Comparison of ENCODE assay signal across 24 cellular contexts in genomic region chr6:33931799-33932198, GRCh38.
DNase-seq lines count a peak whose midpoint lies in the region; ATAC-seq, FAIRE-seq and TF ChIP-seq lines count a peak whose summit lies in the region.
"Had no signal": no experiment of that assay in that cellular context is flagged by ENCODE, and none has a peak within 500 bp of the region (broad histone marks: within the 10 kb centered on the region; RNA-seq: fewer than 3 reads in every experiment).

No MANE protein-coding gene starts in this region.

- no peaks in the 10 kb centered on the region for H3K9me3 Mint-ChIP-seq in activated naive CD4-positive, alpha-beta T cell treated with anti-CD3 and anti-CD28 coated beads, Interleukin-2, amount 50 U/mL, for 24 hours
- H3K9me3 Mint-ChIP-seq in activated naive CD4-positive, alpha-beta T cell treated with anti-CD3 and anti-CD28 coated beads, Interleukin-2, amount 10 ng/mL, durations not matched to agents 7 days and 5 days: peaks cover 2% of the 10 kb centered on the region
- peaks cover 15% of the 10 kb centered on the region for H3K9me3 Mint-ChIP-seq in neural progenitor cell
- no peaks in the 10 kb centered on the region for H3K9me3 Mint-ChIP-seq in natural killer cell treated with Interleukin-12 subunit alpha and Interleukin-12 subunit beta and Interleukin-15 and Interleukin-18, amount 100 ng/mL, for 72 hours
- H3K9me3 Mint-ChIP-seq: CD4-positive, alpha-beta T cell; HFFc6 had no signal

- peak overlapping the region; percentile 41 for H3K27ac Mint-ChIP-seq in activated naive CD4-positive, alpha-beta T cell treated with anti-CD3 and anti-CD28 coated beads, Interleukin-2, amount 50 U/mL, for 24 hours
- no peak overlapping the region for H3K27ac Mint-ChIP-seq in activated naive CD4-positive, alpha-beta T cell treated with anti-CD3 and anti-CD28 coated beads, Interleukin-2, amount 10 ng/mL, durations not matched to agents 7 days and 5 days
- H3K27ac Mint-ChIP-seq in neural progenitor cell: peak overlapping the region; percentile 11
- no peak overlapping the region for H3K27ac Mint-ChIP-seq in natural killer cell treated with Interleukin-12 subunit alpha and Interleukin-12 subunit beta and Interleukin-15 and Interleukin-18, amount 100 ng/mL, for 72 hours
- H3K27ac Mint-ChIP-seq: CD14-positive monocyte; CD4-positive, alpha-beta T cell; CD8-positive, alpha-beta memory T cell; GM23338; HFFc6 had no signal

- H3K4me3 ChIP-seq in K562 (no peak overlapping the region), neural progenitor cell (no peak overlapping the region)
- H3K4me3 ChIP-seq: A549; BLaER1 treated with 17β-estradiol and CSF1 and Interleukin-3, amounts not matched to agents 10 nM and 100 nM; GM12878; GM23338; HAP-1 had no signal

- intact Hi-C loops in K562 (cut with micrococcal nuclease): no loop called here

- H2AFZ ChIP-seq in K562 (ENCODE audit: low read depth, low read length): no peak overlapping the region
- H2AFZ ChIP-seq in neural progenitor cell (replicated peaks): no peak overlapping the region
- H2AFZ ChIP-seq: GM23338 had no signal

- no peaks in the 10 kb centered on the region for H3K9me1 ChIP-seq in K562 (ENCODE audit: control insufficient read depth, insufficient read depth, low read length)

- FAIRE-seq in K562 (lab: Jason Lieb, UNC): no peak
- FAIRE-seq: A549, GM12878, H54 had no signal

- H3K27me3 Mint-ChIP-seq in activated naive CD4-positive, alpha-beta T cell treated with anti-CD3 and anti-CD28 coated beads, Interleukin-2, amount 50 U/mL, for 24 hours: no peaks in the 10 kb centered on the region
- peaks cover 54% of the 10 kb centered on the region for H3K27me3 Mint-ChIP-seq in activated naive CD4-positive, alpha-beta T cell treated with anti-CD3 and anti-CD28 coated beads, Interleukin-2, amount 10 ng/mL, durations not matched to agents 7 days and 5 days
- H3K27me3 Mint-ChIP-seq in neural progenitor cell (ENCODE audit: insufficient read depth, low read depth): peaks cover 13% of the 10 kb centered on the region
- H3K27me3 Mint-ChIP-seq in natural killer cell treated with Interleukin-12 subunit alpha and Interleukin-12 subunit beta and Interleukin-15 and Interleukin-18, amount 100 ng/mL, for 72 hours: peaks cover 31 to 33% of the 10 kb centered on the region in 2 donors
- H3K27me3 Mint-ChIP-seq: CD4-positive, alpha-beta T cell had no signal

- H3K79me2 ChIP-seq in K562 (ENCODE audit: control insufficient read depth, insufficient read depth, low read length) (no peaks in the 10 kb centered on the region), neural progenitor cell (ENCODE audit: low read depth) (no peaks in the 10 kb centered on the region)

- H3K4me1 Mint-ChIP-seq in activated naive CD4-positive, alpha-beta T cell treated with anti-CD3 and anti-CD28 coated beads, Interleukin-2, amount 50 U/mL, for 24 hours: no peaks in the 10 kb centered on the region
- H3K4me1 Mint-ChIP-seq in activated naive CD4-positive, alpha-beta T cell treated with anti-CD3 and anti-CD28 coated beads, Interleukin-2, amount 10 ng/mL, durations not matched to agents 7 days and 5 days: peaks cover 2% of the 10 kb centered on the region
- H3K4me1 Mint-ChIP-seq in neural progenitor cell: peaks cover 26% of the 10 kb centered on the region
- H3K4me1 Mint-ChIP-seq in natural killer cell treated with Interleukin-12 subunit alpha and Interleukin-12 subunit beta and Interleukin-15 and Interleukin-18, amount 100 ng/mL, for 72 hours (ENCODE audit: low read depth in 2 of 2): peaks cover 10 to 14% of the 10 kb centered on the region in 2 donors

- no peak overlapping the region for H3K4me3 Mint-ChIP-seq in activated naive CD4-positive, alpha-beta T cell treated with anti-CD3 and anti-CD28 coated beads, Interleukin-2, amount 50 U/mL, for 24 hours
- H3K4me3 Mint-ChIP-seq in activated naive CD4-positive, alpha-beta T cell treated with anti-CD3 and anti-CD28 coated beads, Interleukin-2, amount 10 ng/mL, durations not matched to agents 7 days and 5 days: no peak overlapping the region
- H3K4me3 Mint-ChIP-seq in neural progenitor cell: no peak overlapping the region
- H3K4me3 Mint-ChIP-seq in natural killer cell treated with Interleukin-12 subunit alpha and Interleukin-12 subunit beta and Interleukin-15 and Interleukin-18, amount 100 ng/mL, for 72 hours: no peak overlapping the region
- H3K4me3 Mint-ChIP-seq: CD14-positive monocyte; CD4-positive, alpha-beta T cell; CD8-positive, alpha-beta memory T cell; GM23338; HFFc6 had no signal

- POLR2A ChIA-PET in K562 (lab: Yijun Ruan, JAX): no interaction called here

- H3F3A ChIP-seq in neural progenitor cell (ENCODE audit: low read depth): no peaks in the 10 kb centered on the region

- H3K36me3 ChIP-seq in K562 (ENCODE audit: control insufficient read depth, insufficient read depth, low read length) (no peaks in the 10 kb centered on the region), neural progenitor cell (no peaks in the 10 kb centered on the region)
- H3K36me3 ChIP-seq: BE2C; BLaER1 treated with 17β-estradiol and CSF1 and Interleukin-3, amounts not matched to agents 10 nM and 100 nM; HAP-1 had no signal

- no peak for DNase-seq in activated naive CD4-positive, alpha-beta T cell treated with anti-CD3 and anti-CD28 coated beads, Interleukin-2, amount 10 ng/mL, durations not matched to agents 7 days and 5 days
- DNase-seq in K562 (ENCODE audit: extremely low read depth in 1 of 4, low spot score in 3 of 4): no peak
- DNase-seq in neural progenitor cell (ENCODE audit: low spot score): no peak
- DNase-seq in SKM-1 (lab: John Stamatoyannopoulos, UW; ENCODE audit: unreplicated experiment): no peak
- no peak for DNase-seq in natural killer cell treated with Interleukin-12 subunit alpha and Interleukin-12 subunit beta and Interleukin-15 and Interleukin-18, amount 100 ng/mL, for 72 hours (ENCODE audit: low spot score)
- DNase-seq: 8988T; ACHN; AML-193; BE2C; CD4-positive, alpha-beta T cell; DMS79; EL; GDM1; HFFc6 had no signal

- no peaks in the 10 kb centered on the region for H3K4me1 ChIP-seq in K562 (replicated peaks in 1 of 2; ENCODE audit: control insufficient read depth in 2 of 2, insufficient read depth in 2 of 2, low read length in 2 of 2)
- H3K4me1 ChIP-seq in neural progenitor cell: peaks cover 5% of the 10 kb centered on the region
- H3K4me1 ChIP-seq: A549, BE2C, HAP-1 had no signal

- TF ChIP-seq EP300 in K562 (IDR thresholded peaks at IDR 0.05; ENCODE audit: low read length): no peak

- H3K9me3 ChIP-seq in K562 (replicated peaks; ENCODE audit: control insufficient read depth, insufficient read depth, low read depth, low read length) (no peaks in the 10 kb centered on the region; the same call in 1 of the 2 replicates), neural progenitor cell (ENCODE audit: low read depth) (no peaks in the 10 kb centered on the region)
- H3K9me3 ChIP-seq: A549, BE2C, HAP-1 had no signal

- no peaks in the 10 kb centered on the region for H3K36me3 Mint-ChIP-seq in activated naive CD4-positive, alpha-beta T cell treated with anti-CD3 and anti-CD28 coated beads, Interleukin-2, amount 50 U/mL, for 24 hours
- no peaks in the 10 kb centered on the region for H3K36me3 Mint-ChIP-seq in activated naive CD4-positive, alpha-beta T cell treated with anti-CD3 and anti-CD28 coated beads, Interleukin-2, amount 10 ng/mL, durations not matched to agents 7 days and 5 days
- H3K36me3 Mint-ChIP-seq in neural progenitor cell: no peaks in the 10 kb centered on the region
- no peaks in the 10 kb centered on the region for H3K36me3 Mint-ChIP-seq in natural killer cell treated with Interleukin-12 subunit alpha and Interleukin-12 subunit beta and Interleukin-15 and Interleukin-18, amount 100 ng/mL, for 72 hours
- H3K36me3 Mint-ChIP-seq: CD14-positive monocyte; CD8-positive, alpha-beta memory T cell had no signal

- H3K9ac ChIP-seq in K562 (ENCODE audit: insufficient read depth in 1 of 2, low read depth in 2 of 2, low read length in 2 of 2): no peak overlapping the region
- no peak overlapping the region for H3K9ac ChIP-seq in neural progenitor cell
- H3K9ac ChIP-seq: BLaER1 treated with 17β-estradiol and CSF1 and Interleukin-3, amounts not matched to agents 10 nM and 100 nM had no signal

- no peak for TF ChIP-seq RAD21 in K562 (CRISPR knock-in tag; conservative IDR thresholded peaks at IDR 0.05 in 1 of 2, IDR thresholded peaks at IDR 0.05 in 1 of 2)

- no peak for TF ChIP-seq CTCF in K562 (IDR thresholded peaks at IDR 0.05 in 2 of 3, conservative IDR thresholded peaks at IDR 0.05 in 1 of 3; ENCODE audit: insufficient read depth in 2 of 3, low read depth in 1 of 3, low read length in 3 of 3)
- no peak for TF ChIP-seq CTCF in neural progenitor cell (IDR thresholded peaks at IDR 0.05)

- TF ChIP-seq POLR2A in K562 (conservative IDR thresholded peaks at IDR 0.05): no peak

- 13% methylated on average over 3 of the region's 3 CpGs for WGBS in K562 (ENCODE audit: insufficient coverage, low coverage, missing lambda C conversion rate)

- ATAC-seq in K562: no peak
- no peak for ATAC-seq in GM18867 (IDR thresholded peaks at IDR 0.05; ENCODE audit: unreplicated experiment)
- no peak for ATAC-seq in natural killer cell treated with Interleukin-12 subunit alpha and Interleukin-12 subunit beta and Interleukin-15 and Interleukin-18, amount 100 ng/mL, for 72 hours
- ATAC-seq: A549, GM12878, GM23338 had no signal

- no TSS peak for BruUV-seq in K562 (replicated peaks; lab: Mats Ljungman, UMichigan)

- H3K27ac ChIP-seq in K562 (ENCODE audit: extremely low read depth, low read depth, low read length) (no peak overlapping the region), neural progenitor cell (no peak overlapping the region)
- H3K27ac ChIP-seq: A549 had no signal

- CTCF ChIA-PET in activated naive CD4-positive, alpha-beta T cell treated with anti-CD3 and anti-CD28 coated beads, Interleukin-2, amount 10 ng/mL, durations not matched to agents 7 days and 5 days (lab: Charles Lee): no interaction called here
- CTCF ChIA-PET in K562 (lab: Yijun Ruan, JAX; ENCODE audit: low intra/inter-chr PET ratio): no interaction called here

- H3K27me3 ChIP-seq in K562 (ENCODE audit: control insufficient read depth in 2 of 2, insufficient read depth in 2 of 2, low read length in 2 of 2) (peaks cover 34 to 53% of the 10 kb centered on the region in 2 experiments), neural progenitor cell (no peaks in the 10 kb centered on the region)
- H3K27me3 ChIP-seq: BE2C; BLaER1 treated with 17β-estradiol and CSF1 and Interleukin-3, amounts not matched to agents 10 nM and 100 nM had no signal

- in situ Hi-C loops in K562 (cut with MboI): no loop called here

- H4K20me1 ChIP-seq in K562 (replicated peaks; ENCODE audit: control insufficient read depth, insufficient read depth, low read length) (0 out of 2 replicates have a peak, but pooled peaks cover 6% of the 10 kb centered on the region), neural progenitor cell (ENCODE audit: low read depth) (no peaks in the 10 kb centered on the region)
- H4K20me1 ChIP-seq: BLaER1 treated with 17β-estradiol and CSF1 and Interleukin-3, amounts not matched to agents 10 nM and 100 nM had no signal

- H3K4me2 ChIP-seq in K562 (ENCODE audit: insufficient read depth, low read length): no peak overlapping the region
- no peak overlapping the region for H3K4me2 ChIP-seq in neural progenitor cell
- H3K4me2 ChIP-seq: A549, GM23338 had no signal

Comparison
In these comparisons a context has a peak if more than half of its experiments do, and no peak if none do; other contexts are left out.
1. H3K27ac Mint-ChIP-seq: peak in activated naive CD4-positive, alpha-beta T cell treated with anti-CD3 and anti-CD28 coated beads, Interleukin-2, amount 50 U/mL, for 24 hours (single experiment) and neural progenitor cell (single experiment); none in activated naive CD4-positive, alpha-beta T cell treated with anti-CD3 and anti-CD28 coated beads, Interleukin-2, amount 10 ng/mL, durations not matched to agents 7 days and 5 days (single experiment) and natural killer cell treated with Interleukin-12 subunit alpha and Interleukin-12 subunit beta and Interleukin-15 and Interleukin-18, amount 100 ng/mL, for 72 hours (0 of 2).